8 cellular contexts compared by ENCODE assay signal in the genomic region with DNA sequence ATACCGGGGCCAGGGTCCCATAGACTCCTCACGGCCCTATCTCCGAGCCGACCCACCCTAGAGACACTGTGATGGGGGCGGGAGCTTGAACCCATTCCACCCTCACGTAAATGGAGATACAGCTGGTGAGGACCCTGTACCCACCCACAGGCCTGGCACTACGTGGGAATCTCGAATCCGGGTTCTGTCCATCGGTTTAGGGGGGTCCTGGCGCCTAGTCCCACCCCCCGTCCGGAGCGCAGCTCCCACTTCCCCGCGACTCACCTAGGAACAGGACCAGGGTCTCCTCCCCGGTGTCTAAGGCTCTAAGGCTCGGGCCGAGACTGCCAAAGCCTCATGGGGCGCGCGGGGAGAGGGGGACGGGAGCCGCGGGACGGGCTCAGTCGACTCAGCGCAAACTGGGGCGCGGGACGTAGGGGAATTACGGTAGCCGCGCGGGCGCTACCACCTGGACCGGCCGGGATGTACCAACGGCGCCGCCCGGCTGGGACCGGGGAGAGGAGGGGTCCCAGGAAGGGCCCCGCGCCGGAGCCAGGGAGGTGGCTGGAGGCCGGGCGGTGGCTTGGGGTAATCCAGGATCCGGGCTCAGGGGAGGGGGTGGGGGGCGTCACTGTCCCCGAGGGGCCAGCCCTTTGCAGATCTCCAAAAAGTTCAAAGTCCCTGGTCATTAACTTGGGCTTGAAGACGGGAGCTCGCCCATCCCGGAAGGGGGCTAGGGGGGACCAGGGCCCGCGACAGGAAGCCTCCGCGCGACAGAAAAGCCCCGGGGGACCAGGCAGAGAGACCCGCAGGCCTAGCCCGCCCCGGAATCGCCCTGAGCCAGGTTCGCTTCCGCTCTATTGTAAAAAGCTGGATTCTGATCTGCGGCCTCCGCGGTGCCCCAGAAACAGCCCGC. TPM values are rescaled to one million over a fixed set of nuclear protein-coding genes. Genes with fewer than 3 reads are reported as not detected.
DNase-seq lines count a peak whose midpoint lies in the region; ATAC-seq and TF ChIP-seq lines count a peak whose summit lies in the region.

No MANE protein-coding gene starts in this region.

- H3K27ac ChIP-seq in VCaP = peak overlapping the region; percentile 87

- no peak for TF ChIP-seq CTCF in AG09309 (IDR thresholded peaks at IDR 0.05; ENCODE audit: control insufficient read depth, insufficient read depth, low read depth, low read length, missing control alignments)
- TF ChIP-seq CTCF in VCaP (conservative IDR thresholded peaks at IDR 0.05) = peak; percentile 35

- DNase-seq in AG09309 (ENCODE audit: low read depth) (no peak), cerebellum (ENCODE audit: low spot score) (peak; percentile 77), left kidney (ENCODE audit: low read depth, low spot score) (peak; percentile 93)
- DNase-seq in stimulated activated CD4-positive, alpha-beta T cell treated with anti-CD3 and anti-CD28 coated beads, Interleukin-4, amount 100 ng/mL, for 1 hour = peak; percentile 65

- peak; percentile 46; the same call in 1 of the 2 replicates for TF ChIP-seq EP300 in Ishikawa (IDR thresholded peaks at IDR 0.05; ENCODE audit: borderline replicate concordance)

- no peak for TF ChIP-seq RAD21 in Ishikawa (IDR thresholded peaks at IDR 0.05; ENCODE audit: low read depth)

- ATAC-seq in GM18511 (IDR thresholded peaks at IDR 0.05; ENCODE audit: unreplicated experiment) (peak; percentile 62), GM19397 (IDR thresholded peaks at IDR 0.05; ENCODE audit: unreplicated experiment) (no peak)

- H3K4me3 ChIP-seq in AG09309 (ENCODE audit: control insufficient read depth, low read depth, low read length) = peak overlapping the region; percentile 69

TF ChIP-seq in Ishikawa, 13 proteins besides CTCF, POLR2A, EP300 and RAD21:
- no peak for TF ChIP-seq REST (IDR thresholded peaks at IDR 0.05; ENCODE audit: low read depth)
- TF ChIP-seq YY1 (IDR thresholded peaks at IDR 0.05; ENCODE audit: low read depth) = peak; percentile 51; the same call in 1 of the 2 replicates
- peak; percentile 39 for TF ChIP-seq MAX (IDR thresholded peaks at IDR 0.05)
- peak; percentile 21; the same call in 1 of the 2 replicates for TF ChIP-seq TCF12 (IDR thresholded peaks at IDR 0.05; ENCODE audit: low read depth)
- peak; percentile 94; the same call in 1 of the 2 replicates for TF ChIP-seq ZBTB7A (IDR thresholded peaks at IDR 0.05; ENCODE audit: low read depth)
- TF ChIP-seq, protein P1, sequence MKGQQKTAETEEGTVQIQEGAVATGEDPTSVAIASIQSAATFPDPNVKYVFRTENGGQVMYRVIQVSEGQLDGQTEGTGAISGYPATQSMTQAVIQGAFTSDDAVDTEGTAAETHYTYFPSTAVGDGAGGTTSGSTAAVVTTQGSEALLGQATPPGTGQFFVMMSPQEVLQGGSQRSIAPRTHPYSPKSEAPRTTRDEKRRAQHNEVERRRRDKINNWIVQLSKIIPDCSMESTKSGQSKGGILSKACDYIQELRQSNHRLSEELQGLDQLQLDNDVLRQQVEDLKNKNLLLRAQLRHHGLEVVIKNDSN (IDR thresholded peaks at IDR 0.05) = peak; percentile 13; the same call in 1 of the 2 replicates
- TF ChIP-seq TEAD4 (IDR thresholded peaks at IDR 0.05) = no peak
- peak; percentile 26; the same call in 1 of the 2 replicates for TF ChIP-seq TAF1 (IDR thresholded peaks at IDR 0.05; ENCODE audit: low read depth)
- TF ChIP-seq NFIC (IDR thresholded peaks at IDR 0.05) = no peak
- TF ChIP-seq EGR1 (IDR thresholded peaks at IDR 0.05) = no peak
TF ChIP-seq in Ishikawa: peak in this region for 6.

RNA-seq across cellular contexts. Expression of gene PLEKHG5, which starts 1.0 kb away (rescaled TPM):
- 13.5 TPM for total RNA-seq in cerebellum

RNA-seq across cellular contexts. Expression of gene TNFRSF25, which starts 24.5 kb away (rescaled TPM):
- total RNA-seq in cerebellum = 9.5 TPM
